Comparison of ENCODE assay signal across 1 cellular context in genomic region chr3:119702530-119703527, GRCh38.
TF ChIP-seq lines count a peak whose summit lies in the region.

CFAP91 (plus strand) TSS chr3:119703022; CDS start chr3:119703099, 77 bp downstream.

TF ChIP-seq in H1, 55 proteins besides CTCF, POLR2A, EP300 and RAD21:
- TF ChIP-seq RBBP5 (IDR thresholded peaks at IDR 0.05; ENCODE audit: borderline replicate concordance, low read depth, low read length) (peak; percentile 91), NRF1 (IDR thresholded peaks at IDR 0.05; ENCODE audit: low read depth, low read length) (no peak), KDM5A (IDR thresholded peaks at IDR 0.05; ENCODE audit: low read length) (no peak), TAF7 (optimal IDR thresholded peaks at IDR 0.05; ENCODE audit: borderline replicate concordance, low read depth, low read length) (no peak), TBP (IDR thresholded peaks at IDR 0.05; ENCODE audit: low read depth, low read length) (0 out of 2 replicates have a peak, but pooled peaks have one; percentile 31), GABPA (IDR thresholded peaks at IDR 0.05; ENCODE audit: borderline replicate concordance, insufficient read depth, low read length) (no peak), HDAC6 (IDR thresholded peaks at IDR 0.05; ENCODE audit: low read depth, low read length) (no peak), RXRA (IDR thresholded peaks at IDR 0.05; ENCODE audit: insufficient read depth, low read depth, low read length) (no peak), RNF2 (IDR thresholded peaks at IDR 0.05; ENCODE audit: borderline replicate concordance, low read depth, low read length, missing control alignments, poor library complexity, severe bottlenecking) (no peak), EGR1 (IDR thresholded peaks at IDR 0.05; ENCODE audit: borderline replicate concordance, low read depth, low read length) (no peak), MAX (IDR thresholded peaks at IDR 0.05) (peak; percentile 93), SP1 (IDR thresholded peaks at IDR 0.05; ENCODE audit: low read depth, low read length) (peak; percentile 96), JUND (IDR thresholded peaks at IDR 0.05; ENCODE audit: low read length) (no peak), CTBP2 (IDR thresholded peaks at IDR 0.05; ENCODE audit: borderline replicate concordance, insufficient read depth, insufficient read length, low read length) (peak; percentile 58), SRF (IDR thresholded peaks at IDR 0.05; ENCODE audit: low read depth, low read length) (no peak), TEAD4 (IDR thresholded peaks at IDR 0.05; ENCODE audit: low read depth, low read length) (no peak), ATF3 (IDR thresholded peaks at IDR 0.05; ENCODE audit: insufficient read depth, low read depth, low read length) (no peak), SIX5 (IDR thresholded peaks at IDR 0.05; ENCODE audit: low read depth, low read length) (no peak), E2F6 (IDR thresholded peaks at IDR 0.05) (peak; percentile 97), ZNF274 (IDR thresholded peaks at IDR 0.05; ENCODE audit: borderline replicate concordance, extremely low read depth, low read length) (no peak), CHD1 (IDR thresholded peaks at IDR 0.05; ENCODE audit: low read depth, low read length) (no peak), EZH2 (IDR thresholded peaks at IDR 0.05; ENCODE audit: low read depth, low read length, severe bottlenecking) (no peak), RFX5 (IDR thresholded peaks at IDR 0.05; ENCODE audit: borderline replicate concordance, low read depth, low read length) (no peak), JUN (IDR thresholded peaks at IDR 0.05; ENCODE audit: low read depth, low read length) (no peak), CBX5 (IDR thresholded peaks at IDR 0.05; ENCODE audit: low read depth, low read length) (no peak), SAP30 (IDR thresholded peaks at IDR 0.05; ENCODE audit: insufficient read depth, insufficient replicate concordance, low read length) (peak; percentile 38), CBX8 (IDR thresholded peaks at IDR 0.05; ENCODE audit: borderline replicate concordance, low read depth, low read length) (no peak), KDM4A (IDR thresholded peaks at IDR 0.05; ENCODE audit: low read depth, low read length, severe bottlenecking) (peak; percentile 86), SP4 (IDR thresholded peaks at IDR 0.05; ENCODE audit: low read length) (peak; percentile 32; the same call in 1 of the 2 replicates), SIN3A (conservative IDR thresholded peaks at IDR 0.05 in 1 of 2, IDR thresholded peaks at IDR 0.05 in 1 of 2; ENCODE audit: low read depth in 1 of 2, low read length in 2 of 2) (peak in 1 of 2 experiments; percentile 90; a peak in 2 of 4 replicates), BCL11A (IDR thresholded peaks at IDR 0.05; ENCODE audit: low read depth in 2 of 2, low read length in 2 of 2) (no peak), HDAC2 (IDR thresholded peaks at IDR 0.05; ENCODE audit: borderline replicate concordance in 1 of 2, low read depth in 2 of 2, low read length in 2 of 2) (0 out of 4 replicates have a peak, but pooled peaks of 1 of the 2 experiments have one; percentile 35), CREB1 (IDR thresholded peaks at IDR 0.05) (peak; percentile 30), SUZ12 (IDR thresholded peaks at IDR 0.05; ENCODE audit: low read length) (no peak), TCF12 (IDR thresholded peaks at IDR 0.05; ENCODE audit: low read depth, low read length) (no peak), YY1 (IDR thresholded peaks at IDR 0.05; ENCODE audit: low read depth, low read length) (no peak; the same call in 1 of the 2 replicates), NANOG (IDR thresholded peaks at IDR 0.05; ENCODE audit: insufficient read depth, low read depth, low read length, poor library complexity, severe bottlenecking) (peak; percentile 30), SIRT6 (IDR thresholded peaks at IDR 0.05; ENCODE audit: low read length) (no peak), POLR2AphosphoS5 (IDR thresholded peaks at IDR 0.05; ENCODE audit: low read depth, low read length) (peak; percentile 15; the same call in 1 of the 2 replicates), FOSL1 (IDR thresholded peaks at IDR 0.05; ENCODE audit: insufficient read depth, low read depth, low read length) (no peak), GTF2F1 (IDR thresholded peaks at IDR 0.05; ENCODE audit: borderline replicate concordance, low read depth, low read length) (no peak), CEBPB (IDR thresholded peaks at IDR 0.05; ENCODE audit: low read depth, low read length) (no peak), ASH2L (IDR thresholded peaks at IDR 0.05; ENCODE audit: low read length) (peak; percentile 94), KDM1A (IDR thresholded peaks at IDR 0.05; ENCODE audit: borderline replicate concordance, low read length) (no peak; the same call in 1 of the 2 replicates)
